ENCODE assay signal across 12 cellular contexts in the genomic region with DNA sequence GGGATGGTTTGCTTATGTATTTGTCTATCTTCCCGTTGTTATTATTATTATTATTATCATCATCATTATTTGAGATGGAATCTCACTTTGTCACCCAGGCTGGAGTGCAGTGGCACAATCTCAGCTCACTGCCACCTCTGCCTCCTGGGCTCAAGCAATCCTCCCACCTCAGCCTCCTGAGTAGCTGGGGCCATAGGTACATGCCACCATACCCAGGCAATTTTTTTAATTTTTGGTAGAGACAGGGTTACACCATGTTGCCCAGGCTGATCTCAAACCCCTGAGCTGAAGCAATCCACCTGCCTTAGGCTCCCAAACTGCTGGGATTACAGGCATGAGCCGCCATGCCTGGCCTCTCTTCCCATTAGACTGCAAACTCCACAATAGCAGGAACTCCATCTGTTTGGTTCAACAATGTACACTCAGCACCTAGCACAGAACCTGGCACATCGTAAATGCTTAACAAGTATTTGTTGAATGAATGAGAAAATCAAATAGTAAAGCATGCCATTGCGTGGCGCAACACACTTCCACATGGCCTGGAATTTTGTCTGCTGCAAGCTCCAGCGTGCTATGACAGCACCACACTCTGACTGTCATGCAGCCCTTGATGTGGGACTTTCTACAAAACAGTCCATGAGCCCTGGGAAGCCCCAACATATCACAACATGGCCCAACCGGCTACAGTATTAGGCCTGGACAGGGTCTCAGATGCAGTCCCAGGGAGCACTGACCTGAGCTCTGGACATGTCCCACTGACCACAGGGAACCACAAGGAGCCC. TPM values are rescaled to one million over a fixed set of nuclear protein-coding genes. Genes with fewer than 3 reads are reported as not detected.
A peak's percentile ranks its signal among the peaks of the same experiment; 100 is the strongest.
DNase-seq lines count a peak whose midpoint lies in the region; ATAC-seq and TF ChIP-seq lines count a peak whose summit lies in the region.
"Had no signal": no experiment of that assay in that cellular context is flagged by ENCODE, and none has a peak within 500 bp of the region (broad histone marks: within the 10 kb centered on the region; RNA-seq: fewer than 3 reads in every experiment).

No MANE protein-coding gene starts in this region.

- no peak overlapping the region for H2AFZ ChIP-seq in SK-N-SH (ENCODE audit: low read depth)

- H3K9me3 ChIP-seq in SK-N-SH (no peaks in the 10 kb centered on the region), colonic mucosa (no peaks in the 10 kb centered on the region), lower lobe of right lung (no peaks in the 10 kb centered on the region), thoracic aorta (no peaks in the 10 kb centered on the region)

- no peak overlapping the region for H3K27ac ChIP-seq in SK-N-SH (ENCODE audit: low read depth in 2 of 2, low read length in 1 of 2)
- no peak overlapping the region for H3K27ac ChIP-seq in colonic mucosa
- H3K27ac ChIP-seq in lower lobe of right lung, result peak overlapping the region; percentile 70
- peak overlapping the region; percentile 95 to 97 for H3K27ac ChIP-seq in thoracic aorta
- H3K27ac ChIP-seq: 22Rv1 had no signal

- no peaks in the 10 kb centered on the region for H3K27me3 ChIP-seq in SK-N-SH (ENCODE audit: insufficient read depth)
- H3K27me3 ChIP-seq in colonic mucosa, result no peaks in the 10 kb centered on the region
- peaks cover 6% of the 10 kb centered on the region for H3K27me3 ChIP-seq in lower lobe of right lung (ENCODE audit: low read depth)
- no peaks in the 10 kb centered on the region for H3K27me3 ChIP-seq in thoracic aorta (replicated peaks; ENCODE audit: insufficient read depth)

- no peak overlapping the region for H3K27ac Mint-ChIP-seq in activated naive CD4-positive, alpha-beta T cell treated with anti-CD3 and anti-CD28 coated beads for 36 hours
- H3K27ac Mint-ChIP-seq: activated T-helper 2 cell treated with anti-CD3 and anti-CD28 coated beads, Interferon-gamma antibody, Interleukin-2, Interleukin-4, amounts not matched to agents 10 μg/mL and 5 μg/mL and 100 μg/mL, durations not matched to agents 14 hours and 24 hours and 36 hours; IgD-negative memory B cell; naive thymus-derived CD8-positive, alpha-beta T cell had no signal

- H3K9me2 ChIP-seq in SK-N-SH, result no peaks in the 10 kb centered on the region

- CTCF ChIA-PET in SK-N-SH (lab: Yijun Ruan, JAX), result interaction anchor here (0.9 to 3.6 kb wide), 7 partner anchors 8 to 391 kb away, joined by 3 to 24 read pairs (median 4); a partner anchor contains a TSS
- CTCF ChIA-PET in activated naive CD4-positive, alpha-beta T cell treated with anti-CD3 and anti-CD28 coated beads for 36 hours (lab: Charles Lee), result no interaction called here

- no peak overlapping the region for H3K9ac ChIP-seq in SK-N-SH
- no peak overlapping the region for H3K9ac ChIP-seq in colonic mucosa (ENCODE audit: low read depth in 2 of 2, low read length in 2 of 2)

- H3K4me3 Mint-ChIP-seq in activated naive CD4-positive, alpha-beta T cell treated with anti-CD3 and anti-CD28 coated beads for 36 hours, result no peak overlapping the region
- H3K4me3 Mint-ChIP-seq: IgD-negative memory B cell; naive thymus-derived CD8-positive, alpha-beta T cell had no signal

- H3K36me3 Mint-ChIP-seq in activated naive CD4-positive, alpha-beta T cell treated with anti-CD3 and anti-CD28 coated beads for 36 hours (ENCODE audit: low read depth), result no peaks in the 10 kb centered on the region
- H3K36me3 Mint-ChIP-seq: IgD-negative memory B cell; naive thymus-derived CD8-positive, alpha-beta T cell had no signal

- H3K4me3 ChIP-seq in SK-N-SH (ENCODE audit: low read depth in 2 of 2, low read length in 1 of 2) (no peak overlapping the region), colonic mucosa (no peak overlapping the region), lower lobe of right lung (no peak overlapping the region), thoracic aorta (no peak overlapping the region)

- H3K27me3 Mint-ChIP-seq in activated naive CD4-positive, alpha-beta T cell treated with anti-CD3 and anti-CD28 coated beads for 36 hours (ENCODE audit: low read depth), result peaks cover 13% of the 10 kb centered on the region

- peaks cover 1% of the 10 kb centered on the region for H3K4me1 Mint-ChIP-seq in activated naive CD4-positive, alpha-beta T cell treated with anti-CD3 and anti-CD28 coated beads for 36 hours (ENCODE audit: low read depth)

- H3K9me3 Mint-ChIP-seq in activated naive CD4-positive, alpha-beta T cell treated with anti-CD3 and anti-CD28 coated beads for 36 hours, result no peaks in the 10 kb centered on the region
- H3K9me3 Mint-ChIP-seq: activated T-helper 2 cell treated with anti-CD3 and anti-CD28 coated beads, Interferon-gamma antibody, Interleukin-2, Interleukin-4, amounts not matched to agents 10 μg/mL and 5 μg/mL and 100 μg/mL, durations not matched to agents 14 hours and 24 hours and 36 hours; IgD-negative memory B cell; naive thymus-derived CD8-positive, alpha-beta T cell had no signal

- ATAC-seq in SK-N-SH treated with all-trans-retinoic acid at 6 μM for 48 hours (no peak), lower lobe of right lung (peak; percentile 21 to 24), thoracic aorta (ENCODE audit: insufficient number of reproducible peaks, low FRiP score, low read depth) (no peak)
- ATAC-seq: naive thymus-derived CD8-positive, alpha-beta T cell had no signal

- no peaks in the 10 kb centered on the region for H3K79me2 ChIP-seq in SK-N-SH (ENCODE audit: insufficient read depth)

- no peak for TF ChIP-seq EP300 in SK-N-SH (IDR thresholded peaks at IDR 0.05; ENCODE audit: borderline replicate concordance in 1 of 2, low read depth in 1 of 2, low read length in 1 of 2)

- POLR2A ChIA-PET in SK-N-SH (lab: Yijun Ruan, JAX), result no interaction called here

- H3F3A ChIP-seq in SK-N-SH (replicated peaks; ENCODE audit: insufficient read depth), result peaks cover 8% of the 10 kb centered on the region

- peaks cover 17 to 20% of the 10 kb centered on the region in 2 experiments; a peak in 3 of 4 replicates for H3K4me1 ChIP-seq in SK-N-SH (ENCODE audit: control insufficient read depth in 1 of 2, insufficient read depth in 2 of 2, low read depth in 1 of 2, low read length in 1 of 2)
- H3K4me1 ChIP-seq in colonic mucosa, result peaks cover 6% of the 10 kb centered on the region
- peaks cover 52% of the 10 kb centered on the region for H3K4me1 ChIP-seq in lower lobe of right lung
- H3K4me1 ChIP-seq in thoracic aorta (ENCODE audit: control insufficient read depth in 1 of 2, low read depth in 2 of 2), result peaks cover 40 to 58% of the 10 kb centered on the region in 2 donors

- 0 out of 2 replicates have a peak overlapping the region, but pooled peaks have one; percentile 47 for H3K4me2 ChIP-seq in SK-N-SH

- no peak for DNase-seq in SK-N-SH
- peak; percentile 18 for DNase-seq in colonic mucosa
- DNase-seq in lower lobe of right lung, result no peak
- DNase-seq in thoracic aorta (ENCODE audit: low spot score), result no peak
- no peak for DNase-seq in activated naive CD4-positive, alpha-beta T cell treated with anti-CD3 and anti-CD28 coated beads for 36 hours
- no peak for DNase-seq in T-helper 9 cell
- no peak for DNase-seq in kidney glomerular epithelial cell (lab: John Stamatoyannopoulos, UW)

- TF ChIP-seq CTCF in SK-N-SH (IDR thresholded peaks at IDR 0.05), result no peak
- TF ChIP-seq CTCF in colonic mucosa (IDR thresholded peaks at IDR 0.05), result no peak
- no peak for TF ChIP-seq CTCF in lower lobe of right lung (IDR thresholded peaks at IDR 0.05)
- TF ChIP-seq CTCF in thoracic aorta (IDR thresholded peaks at IDR 0.05), result no peak

- intact Hi-C loops in colonic mucosa (cut with DNase I), result no loop called here
- intact Hi-C loops in lower lobe of right lung (cut with DNase I), result no loop called here
- intact Hi-C loops in activated naive CD4-positive, alpha-beta T cell treated with anti-CD3 and anti-CD28 coated beads for 36 hours (cut with micrococcal nuclease), result no loop called here

- 82% methylated on average over 6 of the region's 7 CpGs for WGBS in SK-N-SH (ENCODE audit: low lambda C conversion rate)

- H4K20me1 ChIP-seq in SK-N-SH (ENCODE audit: insufficient read depth), result no peaks in the 10 kb centered on the region

- H3K36me3 ChIP-seq in SK-N-SH (replicated peaks in 1 of 2; ENCODE audit: control insufficient read depth in 1 of 2, insufficient read depth in 2 of 2, low read length in 1 of 2) (no peaks in the 10 kb centered on the region), colonic mucosa (no peaks in the 10 kb centered on the region), lower lobe of right lung (no peaks in the 10 kb centered on the region), thoracic aorta (no peaks in the 10 kb centered on the region)

- TF ChIP-seq RAD21 in SK-N-SH (IDR thresholded peaks at IDR 0.05; ENCODE audit: low read length), result no peak

TF ChIP-seq in SK-N-SH, 30 proteins besides CTCF, POLR2A, EP300 and RAD21 (continues in another document):
- no peak for TF ChIP-seq MEF2A (IDR thresholded peaks at IDR 0.05; ENCODE audit: borderline replicate concordance, low read depth)

TF ChIP-seq in SK-N-SH treated with all-trans-retinoic acid at 6 μM for 48 hours, 23 proteins besides CTCF, POLR2A, EP300 and RAD21 (continues in another document):
- TF ChIP-seq CSDC2 (CRISPR knock-in tag; IDR thresholded peaks at IDR 0.05) (no peak), ZNF565 (CRISPR knock-in tag; conservative IDR thresholded peaks at IDR 0.05; ENCODE audit: low read depth) (no peak)

RNA-seq across cellular contexts. Expression of a gene that starts 3.8 kb away (rescaled TPM):
- 0.23 TPM in 1 of 2 replicates, not detected in the other for polyA plus RNA-seq in SK-N-SH (2012; rRNA removed)
- 0.01 and 0.03 TPM in 2 replicates for polyA plus RNA-seq in SK-N-SH (2012; cell fraction: cytosol; rRNA removed)
- polyA plus RNA-seq in SK-N-SH (2012; cell fraction: nucleus; rRNA removed), result 0.07 and 0.10 TPM in 2 replicates
- total RNA-seq in colonic mucosa, result 100 to 1,000 TPM; 116 to 130 TPM
- 64.5 TPM for total RNA-seq in lower lobe of right lung
- 1,000 to 10,000 TPM in 1 of 2 donors, 100 to 1,000 TPM in 1; 581 to 1,250 TPM for total RNA-seq in thoracic aorta
- not detected for total RNA-seq in activated naive CD4-positive, alpha-beta T cell treated with anti-CD3 and anti-CD28 coated beads for 36 hours
- total RNA-seq: activated T-helper 2 cell treated with anti-CD3 and anti-CD28 coated beads, Interferon-gamma antibody, Interleukin-2, Interleukin-4, amounts not matched to agents 10 μg/mL and 5 μg/mL and 100 μg/mL, durations not matched to agents 14 hours and 24 hours and 36 hours; naive thymus-derived CD8-positive, alpha-beta T cell had no signal
- polyA plus RNA-seq: IgD-negative memory B cell; naive thymus-derived CD8-positive, alpha-beta T cell had no signal

RNA-seq across cellular contexts. Expression of a gene that starts 45.0 kb away (rescaled TPM):
- polyA plus RNA-seq in SK-N-SH (2012; rRNA removed), result 0.03 TPM in 1 of 2 replicates, not detected in the other
- polyA plus RNA-seq in SK-N-SH (2012; cell fraction: cytosol; rRNA removed), result 0.05 TPM in 1 of 2 replicates, not detected in the other
- 0.06 TPM in 1 of 2 replicates, not detected in the other for polyA plus RNA-seq in SK-N-SH (2012; cell fraction: nucleus; rRNA removed)
- total RNA-seq in colonic mucosa, result not detected
- total RNA-seq in lower lobe of right lung, result not detected
- not detected for total RNA-seq in thoracic aorta
- total RNA-seq in activated naive CD4-positive, alpha-beta T cell treated with anti-CD3 and anti-CD28 coated beads for 36 hours, result not detected
- total RNA-seq: activated T-helper 2 cell treated with anti-CD3 and anti-CD28 coated beads, Interferon-gamma antibody, Interleukin-2, Interleukin-4, amounts not matched to agents 10 μg/mL and 5 μg/mL and 100 μg/mL, durations not matched to agents 14 hours and 24 hours and 36 hours; naive thymus-derived CD8-positive, alpha-beta T cell had no signal
- polyA plus RNA-seq: IgD-negative memory B cell; naive thymus-derived CD8-positive, alpha-beta T cell had no signal

Comparison
In these comparisons a context has a peak if more than half of its experiments do, and no peak if none do; other contexts are left out.
1. H3K27ac ChIP-seq: peak in lower lobe of right lung (single experiment) and thoracic aorta (2 of 2); none in SK-N-SH (0 of 2) and colonic mucosa (single experiment).
2. ATAC-seq: peak in lower lobe of right lung (2 of 2); none in SK-N-SH treated with all-trans-retinoic acid at 6 μM for 48 hours (single experiment) and thoracic aorta (single experiment).
3. RNA of a gene that starts 3.8 kb away (total RNA-seq): 581 to 1,250 TPM in thoracic aorta, 116 to 130 TPM in colonic mucosa and 64.5 TPM in lower lobe of right lung (single experiment); not detected in activated naive CD4-positive, alpha-beta T cell treated with anti-CD3 and anti-CD28 coated beads for 36 hours; every median in the first group is over 10 times any median in the second.